ENCODE assay signal across 8 cellular contexts in the genomic region with DNA sequence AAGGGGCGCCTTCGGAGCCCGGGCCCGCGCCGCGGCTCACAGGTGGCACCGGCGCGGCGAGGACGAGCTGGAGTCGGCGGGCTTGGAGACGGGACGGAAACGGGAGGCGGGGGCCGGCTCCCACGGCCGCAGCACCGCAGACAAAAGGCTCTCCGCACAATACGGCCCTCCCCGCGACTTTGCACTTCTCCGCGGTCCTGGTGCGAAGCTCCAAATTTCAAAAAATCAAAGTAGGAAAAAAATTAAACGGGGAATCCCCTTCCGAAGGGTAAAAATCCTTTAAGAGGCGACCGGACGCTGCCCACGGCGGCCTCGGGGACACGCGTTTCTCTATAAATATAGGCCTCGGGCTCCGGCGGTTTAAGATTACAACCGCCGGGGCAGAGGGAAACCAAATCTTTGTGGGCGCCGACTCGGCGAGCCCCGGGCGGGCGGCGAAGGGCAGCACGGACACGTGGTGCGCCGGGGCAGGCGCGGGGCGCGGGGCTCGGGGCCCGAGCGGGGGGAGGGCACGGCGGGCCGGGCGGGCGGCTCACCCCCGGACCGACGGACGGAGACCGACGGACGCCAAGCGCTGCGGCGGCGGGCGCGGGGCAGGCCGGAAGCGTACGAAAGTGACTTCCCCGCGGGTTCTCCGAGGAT. TPM values are rescaled to one million over a fixed set of nuclear protein-coding genes. Genes with fewer than 3 reads are reported as not detected.
DNase-seq lines count a peak whose midpoint lies in the region; ATAC-seq and TF ChIP-seq lines count a peak whose summit lies in the region.

No MANE protein-coding gene starts in this region.

- TF ChIP-seq POLR2A in Peyer's patch (IDR thresholded peaks at IDR 0.05), result no peak

- H3K4me1 ChIP-seq in Peyer's patch, result peaks cover 6 to 32% (median 12%) of the 10 kb centered on the region in 4 donors
- peaks cover 8% of the 10 kb centered on the region for H3K4me1 ChIP-seq in iPS-18a (ENCODE audit: control insufficient read depth, low read depth, low read length)
- H3K4me1 ChIP-seq in skeletal muscle tissue (ENCODE audit: control insufficient read depth in 3 of 3, insufficient read depth in 3 of 3, low read length in 3 of 3), result peaks cover 26 to 36% (median 31%) of the 10 kb centered on the region in 3 donors

- H3K27me3 ChIP-seq in Peyer's patch, result no peaks in the 10 kb centered on the region
- no peaks in the 10 kb centered on the region for H3K27me3 ChIP-seq in iPS-18a (ENCODE audit: control insufficient read depth, insufficient read depth, low read length)
- no peaks in the 10 kb centered on the region for H3K27me3 ChIP-seq in skeletal muscle tissue (ENCODE audit: control insufficient read depth in 3 of 3, insufficient read depth in 3 of 3, low read length in 3 of 3)

- TF ChIP-seq CTCF in Peyer's patch (IDR thresholded peaks at IDR 0.05), result no peak

- H3K27ac ChIP-seq in Peyer's patch (peak overlapping the region; percentile 80 to 90 (median 86)), iPS-18a (ENCODE audit: low read length) (no peak overlapping the region), skeletal muscle tissue (ENCODE audit: low read depth, low read length) (peak overlapping the region; percentile 96)

- peak; percentile 40 for ATAC-seq in HG02981 (IDR thresholded peaks at IDR 0.05; ENCODE audit: unreplicated experiment)

- peak overlapping the region; percentile 72 to 94 (median 84) for H3K4me3 ChIP-seq in Peyer's patch
- H3K4me3 ChIP-seq in iPS-18a (ENCODE audit: low read length), result peak overlapping the region; percentile 84
- peak overlapping the region; percentile 76 to 93 (median 91) for H3K4me3 ChIP-seq in skeletal muscle tissue (ENCODE audit: low read length in 3 of 3)

- no peaks in the 10 kb centered on the region for H3K9me3 ChIP-seq in Peyer's patch
- H3K9me3 ChIP-seq in iPS-18a (ENCODE audit: control insufficient read depth, low read depth, low read length), result no peaks in the 10 kb centered on the region
- no peaks in the 10 kb centered on the region for H3K9me3 ChIP-seq in skeletal muscle tissue (ENCODE audit: control insufficient read depth in 3 of 3, low read length in 3 of 3)

- H3K36me3 ChIP-seq in Peyer's patch (peaks cover 0 to 22% (median 0%) of the 10 kb centered on the region in 3 donors), iPS-18a (ENCODE audit: control insufficient read depth, low read depth, low read length) (peaks cover 28% of the 10 kb centered on the region), skeletal muscle tissue (ENCODE audit: control insufficient read depth in 3 of 3, insufficient read depth in 3 of 3, low read length in 3 of 3) (peaks cover 14 to 26% (median 16%) of the 10 kb centered on the region in 3 donors)

- peak; percentile 46 for DNase-seq in NK-92 treated with Interleukin-12 subunit alpha and Interleukin-12 subunit beta, amount 100 ng/mL, for 24 hours (lab: John Stamatoyannopoulos, UW)
- no peak for DNase-seq in NK-92 (lab: John Stamatoyannopoulos, UW; ENCODE audit: unreplicated experiment)
- DNase-seq in Peyer's patch, result peak; percentile 19 to 66 (median 56)
- DNase-seq in astrocyte of the hippocampus (ENCODE audit: low read depth, low spot score), result peak; percentile 56
- DNase-seq in SIG-M5 treated with dmso at 0.1 percent for 504 hours (lab: John Stamatoyannopoulos, UW; ENCODE audit: unreplicated experiment), result no peak

- peak overlapping the region; percentile 91 for H3K9ac ChIP-seq in iPS-18a (ENCODE audit: low read length)
- peak overlapping the region; percentile 83 to 95 (median 90) for H3K9ac ChIP-seq in skeletal muscle tissue (ENCODE audit: low read depth in 1 of 3, low read length in 3 of 3)

RNA-seq across cellular contexts. Expression of a gene that starts 0.5 kb away (rescaled TPM):
- 100 to 1,000 TPM; 110 to 177 (median 141) TPM for total RNA-seq in Peyer's patch
- 452 TPM for total RNA-seq in skeletal muscle tissue

Comparison
In these comparisons a context has a peak if more than half of its experiments do, and no peak if none do; other contexts are left out.
1. DNase-seq: peak in NK-92 treated with Interleukin-12 subunit alpha and Interleukin-12 subunit beta, amount 100 ng/mL, for 24 hours (single experiment), Peyer's patch (3 of 3) and astrocyte of the hippocampus (single experiment); none in NK-92 (single experiment) and SIG-M5 treated with dmso at 0.1 percent for 504 hours (single experiment).
2. Peak in every context shown above with its lines, with median percentiles within 50 percentile points of each other: H3K4me3 ChIP-seq.